Comparison of ENCODE assay signal across 1 cellular context in genomic region chr17:38705523-38705802, GRCh38.
TF ChIP-seq lines count a peak whose summit lies in the region.

No MANE protein-coding gene starts in this region.

TF ChIP-seq in H1, 55 proteins besides CTCF, POLR2A, EP300 and RAD21:
- no peak for TF ChIP-seq SAP30 (IDR thresholded peaks at IDR 0.05; ENCODE audit: insufficient read depth, insufficient replicate concordance, low read length)
- TF ChIP-seq TEAD4 (IDR thresholded peaks at IDR 0.05; ENCODE audit: low read depth, low read length), result no peak
- no peak for TF ChIP-seq CHD2 (IDR thresholded peaks at IDR 0.05; ENCODE audit: low read length)
- no peak for TF ChIP-seq CREB1 (IDR thresholded peaks at IDR 0.05)
- no peak for TF ChIP-seq BCL11A (IDR thresholded peaks at IDR 0.05; ENCODE audit: low read depth in 2 of 2, low read length in 2 of 2)
- TF ChIP-seq ASH2L (IDR thresholded peaks at IDR 0.05; ENCODE audit: low read length), result no peak
- TF ChIP-seq PHF8 (conservative IDR thresholded peaks at IDR 0.05; ENCODE audit: low read depth, low read length), result no peak; the same call in 1 of the 2 replicates
- TF ChIP-seq POU5F1 (IDR thresholded peaks at IDR 0.05; ENCODE audit: low read depth, low read length), result no peak
- TF ChIP-seq YY1 (IDR thresholded peaks at IDR 0.05; ENCODE audit: low read depth, low read length), result no peak
- no peak for TF ChIP-seq MAX (IDR thresholded peaks at IDR 0.05)
- no peak for TF ChIP-seq EZH2 (IDR thresholded peaks at IDR 0.05; ENCODE audit: low read depth, low read length, severe bottlenecking)
- TF ChIP-seq SUZ12 (IDR thresholded peaks at IDR 0.05; ENCODE audit: low read length), result no peak
- TF ChIP-seq KDM5A (IDR thresholded peaks at IDR 0.05; ENCODE audit: low read length), result no peak
- no peak for TF ChIP-seq CHD1 (IDR thresholded peaks at IDR 0.05; ENCODE audit: low read depth, low read length)
- no peak for TF ChIP-seq SP2 (IDR thresholded peaks at IDR 0.05; ENCODE audit: low read length)
- TF ChIP-seq TBP (IDR thresholded peaks at IDR 0.05; ENCODE audit: low read depth, low read length), result no peak
- no peak for TF ChIP-seq SP4 (IDR thresholded peaks at IDR 0.05; ENCODE audit: low read length)
- TF ChIP-seq GTF2F1 (IDR thresholded peaks at IDR 0.05; ENCODE audit: borderline replicate concordance, low read depth, low read length), result no peak
- no peak for TF ChIP-seq SIX5 (IDR thresholded peaks at IDR 0.05; ENCODE audit: low read depth, low read length)
- no peak for TF ChIP-seq SP1 (IDR thresholded peaks at IDR 0.05; ENCODE audit: low read depth, low read length)
